ENCODE assay signal across 25 cellular contexts in the genomic region with DNA sequence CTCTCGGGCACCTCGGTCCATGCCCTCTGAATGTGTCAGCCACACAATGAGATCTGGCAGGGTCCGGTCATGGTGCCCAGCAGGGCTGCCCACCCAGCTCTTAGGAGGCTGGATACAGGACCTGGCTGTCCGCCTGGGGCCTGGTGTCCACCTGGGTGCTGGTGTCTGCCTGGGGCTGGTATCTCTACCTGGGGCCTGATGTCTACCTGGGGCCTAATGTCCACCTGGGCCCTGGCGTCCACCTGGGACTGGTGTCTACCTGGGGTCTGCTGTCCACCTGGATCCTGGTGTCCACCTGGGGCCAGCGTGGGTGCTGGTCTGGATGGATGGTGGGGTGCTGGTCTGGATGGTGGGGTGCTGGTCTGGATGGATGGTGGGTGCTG. TPM values are rescaled to one million over a fixed set of nuclear protein-coding genes. Genes with fewer than 3 reads are reported as not detected.
"Had no signal": no experiment of that assay in that cellular context is flagged by ENCODE, and none has a peak within 500 bp of the region (broad histone marks: within the 10 kb centered on the region; RNA-seq: fewer than 3 reads in every experiment).

No MANE protein-coding gene starts in this region.

- DNase-seq: activated CD4-positive, alpha-beta T cell treated with anti-CD3 and anti-CD28 coated beads, Interleukin-2, amount 50 U/mL, for 4 hours; activated naive CD8-positive, alpha-beta T cell treated with anti-CD3 and anti-CD28 coated beads for 36 hours; activated T-cell treated with anti-CD3 and anti-CD28 coated beads, Interleukin-2, amount 50 U/mL, for 48 hours; amygdala; cerebellar nuclear complex; dermis blood vessel endothelial cell; effector memory CD8-positive, alpha-beta T cell; mammary epithelial cell; naive B cell; stimulated activated CD4-positive, alpha-beta T cell treated with anti-CD3 and anti-CD28 coated beads, Interleukin-2, amount 100 ng/mL, for 48 hours; stimulated activated naive CD4-positive, alpha-beta T cell; substantia nigra; T-helper 1 cell; T1000 had no signal

- H3K4me3 Mint-ChIP-seq: activated naive CD8-positive, alpha-beta T cell treated with anti-CD3 and anti-CD28 coated beads for 36 hours; effector memory CD8-positive, alpha-beta T cell; naive B cell; neural progenitor cell had no signal

- ATAC-seq: effector memory CD8-positive, alpha-beta T cell; gastrocnemius medialis; heart left ventricle; left colon had no signal

- H3K36me3 ChIP-seq: gastrocnemius medialis, heart left ventricle, neural progenitor cell had no signal

- H3K9me3 Mint-ChIP-seq: activated naive CD8-positive, alpha-beta T cell treated with anti-CD3 and anti-CD28 coated beads for 36 hours; effector memory CD8-positive, alpha-beta T cell; naive B cell; neural progenitor cell had no signal

- H3K9me3 ChIP-seq: gastrocnemius medialis, heart left ventricle had no signal

- H3K4me1 ChIP-seq: gastrocnemius medialis, neural progenitor cell, parathyroid adenoma had no signal

- H3K36me3 Mint-ChIP-seq: activated naive CD8-positive, alpha-beta T cell treated with anti-CD3 and anti-CD28 coated beads for 36 hours; naive B cell; neural progenitor cell had no signal

- H3K27ac ChIP-seq: epithelial cell of prostate, gastrocnemius medialis, heart left ventricle, neural progenitor cell, parathyroid adenoma, SK-N-MC had no signal

- H3K27ac Mint-ChIP-seq: activated naive CD8-positive, alpha-beta T cell treated with anti-CD3 and anti-CD28 coated beads for 36 hours; effector memory CD8-positive, alpha-beta T cell; naive B cell had no signal

- H3K4me3 ChIP-seq: gastrocnemius medialis, heart left ventricle, neural progenitor cell, SK-N-MC had no signal

- H3K27me3 ChIP-seq: neural progenitor cell had no signal

RNA-seq across cellular contexts. Expression of a gene that starts 45.1 kb away (rescaled TPM):
- total RNA-seq: activated naive CD8-positive, alpha-beta T cell treated with anti-CD3 and anti-CD28 coated beads for 36 hours; dermis blood vessel endothelial cell; gastrocnemius medialis; heart left ventricle; left colon; mammary epithelial cell; mononuclear cell; renal cortical epithelial cell; skeletal muscle tissue; ureter had no signal
